ENCODE assay signal across 18 cellular contexts in the genomic region with DNA sequence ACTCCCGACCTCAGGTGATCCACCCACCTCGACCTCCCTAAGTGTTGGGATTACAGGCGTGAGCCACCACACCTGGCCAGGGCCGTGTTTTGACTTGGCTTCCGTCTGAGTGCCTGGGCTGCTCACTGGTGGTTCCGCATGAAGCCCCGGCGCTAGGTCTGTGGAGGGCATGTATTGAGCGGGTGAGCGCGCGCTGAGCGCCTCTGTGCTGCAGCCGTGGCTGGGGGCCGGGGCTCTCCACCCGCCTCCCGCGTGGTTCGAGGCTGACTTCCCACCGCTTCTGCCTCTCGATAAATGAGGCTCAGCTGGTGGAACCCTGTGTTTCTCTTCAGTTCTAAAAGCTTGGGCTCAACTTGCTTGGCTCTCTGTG. TPM values are rescaled to one million over a fixed set of nuclear protein-coding genes. Genes with fewer than 3 reads are reported as not detected.
DNase-seq lines count a peak whose midpoint lies in the region; ATAC-seq, FAIRE-seq and TF ChIP-seq lines count a peak whose summit lies in the region.
"Had no signal": no experiment of that assay in that cellular context is flagged by ENCODE, and none has a peak within 500 bp of the region (broad histone marks: within the 10 kb centered on the region; RNA-seq: fewer than 3 reads in every experiment).

No MANE protein-coding gene starts in this region.

- peaks cover 0 to 3% (median under 1%) of the 10 kb centered on the region in 7 donors for H3K9me3 Mint-ChIP-seq in CD14-positive monocyte
- no peaks in the 10 kb centered on the region for H3K9me3 Mint-ChIP-seq in stimulated activated naive CD8-positive, alpha-beta T cell treated with anti-CD3 and anti-CD28 coated beads, Interleukin-15, amount 100 ng/mL, for 72 hours
- H3K9me3 Mint-ChIP-seq: activated T-helper 2 cell treated with anti-CD3 and anti-CD28 coated beads, Interferon-gamma antibody, Interleukin-2, Interleukin-4, amounts not matched to agents 10 μg/mL and 5 μg/mL and 100 μg/mL, durations not matched to agents 14 hours and 24 hours and 36 hours; naive thymus-derived CD4-positive, alpha-beta T cell had no signal

- WGBS in HepG2 (ENCODE audit: low lambda C conversion rate): 96% methylated on average over 15 of the region's 21 CpGs
- WGBS in smooth muscle cell (ENCODE audit: low lambda C conversion rate): 94% methylated on average over 21 of the region's 21 CpGs

- no peak overlapping the region for H3K9ac ChIP-seq in HepG2 (ENCODE audit: insufficient read depth, low read depth, low read length)
- H3K9ac ChIP-seq in smooth muscle cell (ENCODE audit: low read depth): peak overlapping the region; percentile 57

- intact Hi-C loops in CD14-positive monocyte (cut with micrococcal nuclease) (loop anchor here (2.0 to 10.0 kb wide), 5 partner anchors 41 to 268 kb away; partner anchors contain the start of gene ATP2A3 (in 1 of the 2)), HepG2 (cut with micrococcal nuclease; ENCODE audit: unreplicated experiment) (no loop called here)

- H3K9me3 ChIP-seq in RWPE2 (ENCODE audit: severe bottlenecking) (no peaks in the 10 kb centered on the region), HepG2 (ENCODE audit: low read length) (no peaks in the 10 kb centered on the region), smooth muscle cell (replicated peaks; ENCODE audit: low read depth) (no peaks in the 10 kb centered on the region)
- H3K9me3 ChIP-seq: esophagus muscularis mucosa, tibial artery had no signal

- H3K4me3 ChIP-seq in RWPE2 (ENCODE audit: severe bottlenecking): no peak overlapping the region
- no peak overlapping the region for H3K4me3 ChIP-seq in HepG2 (replicated peaks in 1 of 3; ENCODE audit: insufficient read depth in 1 of 3, low read depth in 2 of 3, low read length in 3 of 3)
- no peak overlapping the region for H3K4me3 ChIP-seq in smooth muscle cell
- H3K4me3 ChIP-seq: esophagus muscularis mucosa, tibial artery had no signal

- H3K36me3 ChIP-seq in RWPE2 (ENCODE audit: low read depth) (peaks cover 5% of the 10 kb centered on the region), HepG2 (replicated peaks in 1 of 2; ENCODE audit: control insufficient read depth in 1 of 2, insufficient read depth in 2 of 2, low read length in 2 of 2) (peaks cover 2 to 17% of the 10 kb centered on the region in 2 experiments; a peak in 4 of 5 replicates), smooth muscle cell (ENCODE audit: low read depth) (no peaks in the 10 kb centered on the region)

- no TSS peak for BruUV-seq in HepG2 (replicated peaks; lab: Mats Ljungman, UMichigan)

- H3K27me3 Mint-ChIP-seq in CD14-positive monocyte (ENCODE audit: low read depth in 3 of 3): peaks cover 1 to 19% (median 3%) of the 10 kb centered on the region in 3 donors
- no peaks in the 10 kb centered on the region for H3K27me3 Mint-ChIP-seq in stimulated activated naive CD8-positive, alpha-beta T cell treated with anti-CD3 and anti-CD28 coated beads, Interleukin-15, amount 100 ng/mL, for 72 hours

- DNase-seq in CD14-positive monocyte (ENCODE audit: low spot score): no peak
- DNase-seq in RWPE2 (ENCODE audit: low spot score): no peak
- DNase-seq in HepG2 (ENCODE audit: low spot score): no peak
- DNase-seq in smooth muscle cell (lab: John Stamatoyannopoulos, UW; ENCODE audit: unreplicated experiment): no peak
- no peak for DNase-seq in NCI-H187 (lab: John Stamatoyannopoulos, UW)
- DNase-seq in stimulated activated naive CD8-positive, alpha-beta T cell treated with anti-CD3 and anti-CD28 coated beads, Interleukin-15, amount 100 ng/mL, for 72 hours: no peak
- no peak for DNase-seq in stimulated activated CD4-positive, alpha-beta T cell treated with anti-CD3 and anti-CD28 coated beads, Interleukin-1b, Interleukin-23, amount 100 ng/mL, for 48 hours
- DNase-seq: activated CD4-positive, CD25-positive, alpha-beta regulatory T cell treated with anti-CD3 and anti-CD28 coated beads, Interleukin-2, amount 50 U/mL, for 72 hours; naive thymus-derived CD4-positive, alpha-beta T cell; NCI-H1092 treated with DMSO at 0.1 percent for 48 hours; NCI-H2107; NCI-H526 treated with DMSO at 0.1 percent for 48 hours; T-helper 9 cell; tibial artery had no signal

- TF ChIP-seq RAD21 in HepG2 (CRISPR knock-in tag; IDR thresholded peaks at IDR 0.05): no peak

- H3K4me1 ChIP-seq in RWPE2 (ENCODE audit: insufficient read depth, poor library complexity, severe bottlenecking): no peaks in the 10 kb centered on the region
- H3K4me1 ChIP-seq in HepG2 (ENCODE audit: insufficient read depth, low read length): peaks cover 32% of the 10 kb centered on the region
- no peaks in the 10 kb centered on the region for H3K4me1 ChIP-seq in smooth muscle cell (ENCODE audit: low read depth)

- CTCF ChIA-PET in HepG2 (lab: Yijun Ruan, JAX; ENCODE audit: low intra/inter-chr PET ratio, low total read pairs): interaction anchor here (3.7 kb wide), 1 partner anchor 68 kb away, joined by 37 read pairs; no protein-coding TSS in a partner anchor

- H3K4me1 Mint-ChIP-seq in CD14-positive monocyte: peaks cover 26% of the 10 kb centered on the region
- H3K4me1 Mint-ChIP-seq in stimulated activated naive CD8-positive, alpha-beta T cell treated with anti-CD3 and anti-CD28 coated beads, Interleukin-15, amount 100 ng/mL, for 72 hours: peaks cover 7% of the 10 kb centered on the region

- TF ChIP-seq EP300 in HepG2 (IDR thresholded peaks at IDR 0.05; ENCODE audit: low read depth in 2 of 2, low read length in 2 of 2) (no peak), HepG2 (CRISPR knock-in tag; IDR thresholded peaks at IDR 0.05; ENCODE audit: borderline replicate concordance) (no peak)

- no peak for FAIRE-seq in HepG2 (lab: Jason Lieb, UNC)

- H3F3A ChIP-seq in smooth muscle cell (ENCODE audit: low read depth): peaks cover 6% of the 10 kb centered on the region

- H3K27me3 ChIP-seq in RWPE2 (ENCODE audit: insufficient read depth, poor library complexity, severe bottlenecking): no peaks in the 10 kb centered on the region
- no peaks in the 10 kb centered on the region for H3K27me3 ChIP-seq in HepG2 (ENCODE audit: control insufficient read depth in 1 of 2, insufficient read depth in 2 of 2, low read length in 2 of 2)
- no peaks in the 10 kb centered on the region for H3K27me3 ChIP-seq in smooth muscle cell (ENCODE audit: low read depth)

- no peaks in the 10 kb centered on the region for H3K79me2 ChIP-seq in HepG2 (ENCODE audit: insufficient read depth, low read length)
- H3K79me2 ChIP-seq in smooth muscle cell (ENCODE audit: low read depth): no peaks in the 10 kb centered on the region

- H4K20me1 ChIP-seq in HepG2 (ENCODE audit: insufficient read depth, low read length): no peaks in the 10 kb centered on the region
- H4K20me1 ChIP-seq in smooth muscle cell (ENCODE audit: low read depth): no peaks in the 10 kb centered on the region

- H2AFZ ChIP-seq in HepG2 (ENCODE audit: low read length): no peak overlapping the region
- no peak overlapping the region for H2AFZ ChIP-seq in smooth muscle cell (ENCODE audit: low read depth)

- H3K4me2 ChIP-seq in HepG2 (ENCODE audit: low read depth, low read length): peak overlapping the region; percentile 81; the same call in 1 of the 2 replicates
- H3K4me2 ChIP-seq in smooth muscle cell: no peak overlapping the region

- peak overlapping the region; percentile 31 for H3K27ac ChIP-seq in RWPE2 (ENCODE audit: poor library complexity, severe bottlenecking)
- peak overlapping the region; percentile 68 for H3K27ac ChIP-seq in HepG2 (ENCODE audit: extremely low read length, insufficient read depth, low read length)
- H3K27ac ChIP-seq in smooth muscle cell (ENCODE audit: low read depth): peak overlapping the region; percentile 86
- H3K27ac ChIP-seq: esophagus muscularis mucosa, tibial artery had no signal

- in situ Hi-C loops in HepG2 (cut with HindIII; ENCODE audit: extremely low pct_ligation_motif_present, low pct_unique_long_range_greater_than_20kb): loop anchor here (5.0 kb wide), 1 partner anchor 66 kb away; no protein-coding TSS in a partner anchor

- H3K4me3 Mint-ChIP-seq in CD14-positive monocyte: peak overlapping the region in 1 of 2 donors; percentile 30
- H3K4me3 Mint-ChIP-seq in stimulated activated naive CD8-positive, alpha-beta T cell treated with anti-CD3 and anti-CD28 coated beads, Interleukin-15, amount 100 ng/mL, for 72 hours: no peak overlapping the region
- H3K4me3 Mint-ChIP-seq: naive thymus-derived CD4-positive, alpha-beta T cell had no signal

- ATAC-seq in RWPE2 (ENCODE audit: low read depth) (no peak), HepG2 (no peak), HG03095 (IDR thresholded peaks at IDR 0.05; ENCODE audit: unreplicated experiment) (no peak)
- no peak for ATAC-seq in stimulated activated naive CD8-positive, alpha-beta T cell treated with anti-CD3 and anti-CD28 coated beads, Interleukin-15, amount 100 ng/mL, for 72 hours
- ATAC-seq: HCT116 had no signal

- peaks cover 33 to 36% of the 10 kb centered on the region in 2 donors for H3K36me3 Mint-ChIP-seq in CD14-positive monocyte

- H3K27ac Mint-ChIP-seq in CD14-positive monocyte: peak overlapping the region in 6 of 7 donors; percentile 79 to 92 (median 81)
- no peak overlapping the region for H3K27ac Mint-ChIP-seq in stimulated activated naive CD8-positive, alpha-beta T cell treated with anti-CD3 and anti-CD28 coated beads, Interleukin-15, amount 100 ng/mL, for 72 hours
- H3K27ac Mint-ChIP-seq: activated T-helper 2 cell treated with anti-CD3 and anti-CD28 coated beads, Interferon-gamma antibody, Interleukin-2, Interleukin-4, amounts not matched to agents 10 μg/mL and 5 μg/mL and 100 μg/mL, durations not matched to agents 14 hours and 24 hours and 36 hours had no signal

- no peak for TF ChIP-seq CTCF in CD14-positive monocyte (IDR thresholded peaks at IDR 0.05)
- TF ChIP-seq CTCF in RWPE2 (IDR thresholded peaks at IDR 0.05; ENCODE audit: poor library complexity, severe bottlenecking): no peak
- no peak for TF ChIP-seq CTCF in HepG2 (CRISPR knock-in tag; IDR thresholded peaks at IDR 0.05)
- TF ChIP-seq CTCF in smooth muscle cell (IDR thresholded peaks at IDR 0.05; ENCODE audit: borderline replicate concordance, insufficient read depth, poor library complexity, severe bottlenecking): no peak

- POLR2A ChIA-PET in HepG2 (lab: Yijun Ruan, JAX): interaction anchor here (1.1 kb wide), 1 partner anchor 11 kb away, joined by 3 read pairs; no protein-coding TSS in a partner anchor

- no peak for TF ChIP-seq POLR2A in HepG2 (IDR thresholded peaks at IDR 0.05; ENCODE audit: insufficient read depth in 1 of 2, low read depth in 2 of 2, low read length in 2 of 2)

RNA-seq across cellular contexts. Expression of gene ATP2A3, which starts 38.9 kb away (rescaled TPM):
- polyA plus RNA-seq in CD14-positive monocyte: 1 to 10 TPM; 6.9 to 9.5 TPM
- not detected in 2 replicates for total RNA-seq in HepG2 (2016; rRNA removed; fragmentation: Illumina TruSeq; extraction: Trizol)
- not detected in 2 replicates for total RNA-seq in HepG2 (2016; cell fraction: cytosol; rRNA removed; fragmentation: Illumina TruSeq; extraction: Trizol; ENCODE audit: low read depth)
- total RNA-seq in HepG2 (2016; cell fraction: insoluble cytoplasmic fraction; rRNA removed; fragmentation: Illumina TruSeq; extraction: Trizol): not detected in 2 replicates
- total RNA-seq in HepG2 (2016; cell fraction: membrane; rRNA removed; fragmentation: Illumina TruSeq; extraction: Trizol): not detected in 2 replicates
- not detected in 2 replicates for total RNA-seq in HepG2 (2016; cell fraction: nucleus; rRNA removed; fragmentation: Illumina TruSeq; extraction: Trizol)
- polyA plus RNA-seq in HepG2 (2011; rRNA removed): 0.07 and 0.10 TPM in 2 replicates
- 0.03 and 0.14 TPM in 2 replicates for polyA plus RNA-seq in HepG2 (2011; cell fraction: cytosol; rRNA removed)
- polyA plus RNA-seq in HepG2 (2011; cell fraction: nucleus; rRNA removed): 0.16 and 0.40 TPM in 2 replicates
- polyA plus RNA-seq in HepG2 (2012): 0.15 and 0.25 TPM in 2 replicates
- not detected in 2 replicates for polyA plus RNA-seq in HepG2 (2016; cell fraction: cytosol; fragmentation: Illumina TruSeq; extraction: Trizol; ENCODE audit: low read depth)
- not detected in 2 replicates for polyA plus RNA-seq in HepG2 (2016; cell fraction: insoluble cytoplasmic fraction; fragmentation: Illumina TruSeq; extraction: Trizol; ENCODE audit: low read depth)
- polyA plus RNA-seq in HepG2 (2016; cell fraction: membrane; fragmentation: Illumina TruSeq; extraction: Trizol; ENCODE audit: low read depth): not detected in 2 replicates
- not detected in 2 replicates for polyA plus RNA-seq in HepG2 (2016; cell fraction: nucleus; fragmentation: Illumina TruSeq; extraction: Trizol; ENCODE audit: insufficient read depth, low read depth)
- 0.52 and 1.2 TPM in 2 replicates for polyA minus RNA-seq in HepG2 (2011; rRNA and poly(A)+ RNA removed; ENCODE audit: low replicate concordance)
- polyA minus RNA-seq in HepG2 (2011; cell fraction: cytosol; rRNA and poly(A)+ RNA removed): not detected in 2 replicates
- polyA minus RNA-seq in HepG2 (2011; cell fraction: nucleus; rRNA and poly(A)+ RNA removed): 0.13 TPM in 1 of 2 replicates, not detected in the other
- total RNA-seq in smooth muscle cell: 2.9 and 4.2 TPM in 2 replicates
- polyA plus RNA-seq in smooth muscle cell: 4.7 and 7.8 TPM in 2 replicates

Comparison
In these comparisons a context has a peak if more than half of its experiments do, and no peak if none do; other contexts are left out.
1. H3K27ac Mint-ChIP-seq: peak in CD14-positive monocyte (6 of 7); none in stimulated activated naive CD8-positive, alpha-beta T cell treated with anti-CD3 and anti-CD28 coated beads, Interleukin-15, amount 100 ng/mL, for 72 hours (0 of 2).
2. H3K27ac ChIP-seq: peak in every context shown above with its lines; median percentile 86 in smooth muscle cell; 68 in HepG2; 31 in RWPE2.